23 cellular contexts compared by ENCODE assay signal in genomic region chr5:137316346-137316736, GRCh38.
DNase-seq lines count a peak whose midpoint lies in the region; ATAC-seq and TF ChIP-seq lines count a peak whose summit lies in the region.
"Had no signal": no experiment of that assay in that cellular context is flagged by ENCODE, and none has a peak within 500 bp of the region (broad histone marks: within the 10 kb centered on the region; RNA-seq: fewer than 3 reads in every experiment).

No MANE protein-coding gene starts in this region.

- H3K27me3 Mint-ChIP-seq in endodermal cell (ENCODE audit: insufficient read depth) (peaks cover 20% of the 10 kb centered on the region), GM23338 (ENCODE audit: insufficient read depth, low read depth, poor library complexity) (no peaks in the 10 kb centered on the region)

- H3K27me3 ChIP-seq in MG63 (no peaks in the 10 kb centered on the region), endodermal cell (ENCODE audit: control insufficient read depth, insufficient read depth, low read length, poor library complexity, severe bottlenecking) (no peaks in the 10 kb centered on the region), GM23338 (ENCODE audit: insufficient read depth) (no peaks in the 10 kb centered on the region)

- no peak overlapping the region for H3K27ac ChIP-seq in endodermal cell (ENCODE audit: low read depth, low read length)
- no peak overlapping the region for H3K27ac ChIP-seq in GM23338 (ENCODE audit: low read depth)
- H3K27ac ChIP-seq: transverse colon had no signal

- no peaks in the 10 kb centered on the region for H4K20me1 ChIP-seq in GM23338 (replicated peaks; ENCODE audit: insufficient read depth)

- no peak overlapping the region for H3K4me2 ChIP-seq in GM23338

- H3K36me3 ChIP-seq in MG63 (peaks cover 4% of the 10 kb centered on the region; the same call in 1 of the 2 replicates), endodermal cell (ENCODE audit: control insufficient read depth, insufficient read depth, low read length) (no peaks in the 10 kb centered on the region), GM23338 (ENCODE audit: insufficient read depth) (no peaks in the 10 kb centered on the region)
- H3K36me3 ChIP-seq: transverse colon had no signal

- peak; percentile 11 for DNase-seq in AG08395 (ENCODE audit: low spot score)
- DNase-seq in MG63: peak; percentile 65
- peak; percentile 22 for DNase-seq in endodermal cell
- DNase-seq in kidney tubule cell (ENCODE audit: low spot score): peak; percentile 32
- DNase-seq in GM23338 (ENCODE audit: low spot score): no peak
- no peak for DNase-seq in Ammon's horn (ENCODE audit: low spot score)
- no peak for DNase-seq in NCI-H1436 (lab: John Stamatoyannopoulos, UW)
- DNase-seq: activated CD4-positive, alpha-beta memory T cell treated with anti-CD3 and anti-CD28 coated beads, Interleukin-2, amount 10 ng/mL, durations not matched to agents 7 days and 5 days; activated naive CD4-positive, alpha-beta T cell treated with anti-CD3 and anti-CD28 coated beads, Interleukin-2, amount 50 U/mL, for 16 hours; activated T-cell treated with anti-CD3 and anti-CD28 coated beads, Interleukin-2, amount 50 U/mL, for 4 hours; CD4-positive, alpha-beta memory T cell; DMS53; H9; hippocampal formation; kidney; NCI-H1092; NCI-H510A treated with DMSO at 0.1 percent for 48 hours; SHP77; stimulated activated naive CD4-positive, alpha-beta T cell treated with Interleukin-2 at 50 U/mL for 16 hours; T-helper 1 cell; transverse colon had no signal

- H2AFZ ChIP-seq in GM23338: no peak overlapping the region

- no peak for ATAC-seq in GM23338
- ATAC-seq in GM18502 (IDR thresholded peaks at IDR 0.05; ENCODE audit: poor library complexity, unreplicated experiment): no peak
- ATAC-seq: activated T-cell treated with anti-CD3 and anti-CD28 coated beads, Interleukin-2, amount 50 U/mL, for 4 hours had no signal

- no peak overlapping the region for H3K9ac ChIP-seq in endodermal cell (ENCODE audit: extremely low read depth, low read length, poor library complexity, severe bottlenecking)

- no peaks in the 10 kb centered on the region for H3F3A ChIP-seq in GM23338 (replicated peaks; ENCODE audit: low read depth)

- TF ChIP-seq CTCF in endodermal cell (conservative IDR thresholded peaks at IDR 0.05): no peak
- no peak for TF ChIP-seq CTCF in GM23338 (conservative IDR thresholded peaks at IDR 0.05; ENCODE audit: low read depth in 2 of 2)

- peaks cover 16% of the 10 kb centered on the region for H3K4me1 Mint-ChIP-seq in endodermal cell
- H3K4me1 Mint-ChIP-seq in GM23338: peaks cover 21% of the 10 kb centered on the region; the same call in 2 of the 3 replicates
- H3K4me1 Mint-ChIP-seq: activated CD4-positive, alpha-beta memory T cell treated with anti-CD3 and anti-CD28 coated beads, Interleukin-2, amount 10 ng/mL, durations not matched to agents 7 days and 5 days; CD4-positive, alpha-beta memory T cell had no signal

- H3K9me3 ChIP-seq in MG63: peaks cover 2% of the 10 kb centered on the region; the same call in 1 of the 2 replicates
- peaks cover 3% of the 10 kb centered on the region for H3K9me3 ChIP-seq in endodermal cell (ENCODE audit: control insufficient read depth, low read length)
- H3K9me3 ChIP-seq: transverse colon had no signal

- H3K9me3 Mint-ChIP-seq in endodermal cell: peaks cover 4% of the 10 kb centered on the region
- H3K9me3 Mint-ChIP-seq in GM23338: no peaks in the 10 kb centered on the region
- H3K9me3 Mint-ChIP-seq: activated CD4-positive, alpha-beta memory T cell treated with anti-CD3 and anti-CD28 coated beads, Interleukin-2, amount 10 ng/mL, durations not matched to agents 7 days and 5 days; activated T-cell treated with anti-CD3 and anti-CD28 coated beads, Interleukin-2, amount 50 U/mL, for 4 hours had no signal

- H3K4me1 ChIP-seq in endodermal cell (ENCODE audit: control insufficient read depth, insufficient read depth, low read length): peaks cover 7% of the 10 kb centered on the region
- H3K4me1 ChIP-seq in GM23338 (ENCODE audit: insufficient read depth): peaks cover 5% of the 10 kb centered on the region; the same call in 1 of the 2 replicates

- no peak overlapping the region for H3K4me3 ChIP-seq in MG63
- H3K4me3 ChIP-seq in endodermal cell (ENCODE audit: low read length): no peak overlapping the region
- H3K4me3 ChIP-seq in GM23338: no peak overlapping the region
- H3K4me3 ChIP-seq: transverse colon had no signal

- H3K27ac Mint-ChIP-seq in endodermal cell (no peak overlapping the region), GM23338 (no peak overlapping the region)
- H3K27ac Mint-ChIP-seq: activated CD4-positive, alpha-beta memory T cell treated with anti-CD3 and anti-CD28 coated beads, Interleukin-2, amount 10 ng/mL, durations not matched to agents 7 days and 5 days; CD4-positive, alpha-beta memory T cell; H9; nephron had no signal

- H3K79me2 ChIP-seq in GM23338 (replicated peaks; ENCODE audit: insufficient read depth): no peaks in the 10 kb centered on the region

- no peak overlapping the region for H3K4me3 Mint-ChIP-seq in endodermal cell
- no peak overlapping the region for H3K4me3 Mint-ChIP-seq in GM23338
- H3K4me3 Mint-ChIP-seq: activated CD4-positive, alpha-beta memory T cell treated with anti-CD3 and anti-CD28 coated beads, Interleukin-2, amount 10 ng/mL, durations not matched to agents 7 days and 5 days; activated T-cell treated with anti-CD3 and anti-CD28 coated beads, Interleukin-2, amount 50 U/mL, for 4 hours; CD4-positive, alpha-beta memory T cell; H9; nephron had no signal

- peaks cover 3% of the 10 kb centered on the region; the same call in 1 of the 2 replicates for H3K9me2 ChIP-seq in GM23338 (ENCODE audit: insufficient read depth)

- 78 to 79% methylated on average over 1 of the region's 1 CpG for WGBS in endodermal cell (ENCODE audit: insufficient coverage in 1 of 2, insufficient read length in 1 of 2), 2 experiments

- H3K36me3 Mint-ChIP-seq in endodermal cell (ENCODE audit: low read depth): no peaks in the 10 kb centered on the region
- no peaks in the 10 kb centered on the region for H3K36me3 Mint-ChIP-seq in GM23338 (ENCODE audit: low read depth)
- H3K36me3 Mint-ChIP-seq: CD4-positive, alpha-beta memory T cell had no signal

TF ChIP-seq in GM23338, 12 proteins besides CTCF, POLR2A, EP300 and RAD21 (continues in another document):
- TF ChIP-seq ZNF462 (CRISPR knock-in tag; IDR thresholded peaks at IDR 0.05) (no peak), JUNB (IDR thresholded peaks at IDR 0.05; ENCODE audit: unreplicated experiment) (no peak), CREB1 (CRISPR knock-in tag; IDR thresholded peaks at IDR 0.05; ENCODE audit: low read depth) (no peak)

Comparison
In these comparisons a context has a peak if more than half of its experiments do, and no peak if none do; other contexts are left out.
1. DNase-seq: peak in AG08395 (single experiment), MG63 (single experiment), endodermal cell (single experiment) and kidney tubule cell (single experiment); none in GM23338 (single experiment), Ammon's horn (single experiment) and NCI-H1436 (single experiment).